ENCODE assay signal across 27 cellular contexts in genomic region chr13:59975807-59976445, GRCh38.
"Had no signal": no experiment of that assay in that cellular context is flagged by ENCODE, and none has a peak within 500 bp of the region (broad histone marks: within the 10 kb centered on the region; RNA-seq: fewer than 3 reads in every experiment).

No MANE protein-coding gene starts in this region.

- H3K27me3 ChIP-seq: colonic mucosa, esophagus muscularis mucosa, foreskin keratinocyte, gastroesophageal sphincter, heart left ventricle, hepatocyte, left lung, neural progenitor cell, stomach, thyroid gland had no signal

- H3K4me1 ChIP-seq: colonic mucosa, esophagus muscularis mucosa, foreskin keratinocyte, gastroesophageal sphincter, heart left ventricle, left lung, parathyroid adenoma, stomach, thyroid gland had no signal

- H3K9me3 Mint-ChIP-seq: dendritic cell treated with granulocyte-macrophage colony-stimulating factor and Interleukin-4, amounts not matched to agents 40 ng/mL and 50 ng/mL, for 4 days; naive thymus-derived CD4-positive, alpha-beta T cell; nephron; neural progenitor cell; stimulated activated effector memory CD8-positive, alpha-beta T cell treated with anti-CD3 and anti-CD28 coated beads, Interleukin-12 subunit alpha, Interleukin-12 subunit beta, amount 100 ng/mL, for 72 hours had no signal

- H3K36me3 Mint-ChIP-seq: neural progenitor cell; stimulated activated effector memory CD8-positive, alpha-beta T cell treated with anti-CD3 and anti-CD28 coated beads, Interleukin-12 subunit alpha, Interleukin-12 subunit beta, amount 100 ng/mL, for 72 hours had no signal

- FAIRE-seq: endothelial cell of umbilical vein, islet of Langerhans had no signal

- ATAC-seq: foreskin keratinocyte; gastroesophageal sphincter; heart left ventricle; left cardiac atrium; left lung; naive thymus-derived CD4-positive, alpha-beta T cell; sciatic nerve; stimulated activated effector memory CD8-positive, alpha-beta T cell treated with anti-CD3 and anti-CD28 coated beads, Interleukin-12 subunit alpha, Interleukin-12 subunit beta, amount 100 ng/mL, for 72 hours had no signal

- DNase-seq: colonic mucosa; effector CD8-positive, alpha-beta T cell; foreskin keratinocyte; heart left ventricle; left cardiac atrium; left lung; mesenchymal stem cell; midbrain; naive thymus-derived CD4-positive, alpha-beta T cell; stimulated activated CD4-positive, alpha-beta T cell treated with anti-CD3 and anti-CD28 coated beads, Interleukin-2, amount 100 ng/mL, for 24 hours; stimulated activated CD4-positive, alpha-beta T cell treated with anti-CD3 and anti-CD28 coated beads, Interleukin-4, amount 100 ng/mL, for 24 hours; stimulated activated naive CD4-positive, alpha-beta T cell treated with Interleukin-2 at 50 U/mL for 16 hours; stomach; thyroid gland; trophoblast cell had no signal

- H3K27me3 Mint-ChIP-seq: dendritic cell treated with granulocyte-macrophage colony-stimulating factor and Interleukin-4, amounts not matched to agents 40 ng/mL and 50 ng/mL, for 4 days; naive thymus-derived CD4-positive, alpha-beta T cell; progenitor cell of endocrine pancreas had no signal

- H3K4me2 ChIP-seq: hepatocyte, neural progenitor cell had no signal

- H2AFZ ChIP-seq: hepatocyte, neural progenitor cell, parathyroid adenoma had no signal

- H3K36me3 ChIP-seq: colonic mucosa, esophagus muscularis mucosa, gastroesophageal sphincter, heart left ventricle, left lung, neural progenitor cell, stomach, thyroid gland had no signal

- H3K4me1 Mint-ChIP-seq: nephron; neural progenitor cell; stimulated activated effector memory CD8-positive, alpha-beta T cell treated with anti-CD3 and anti-CD28 coated beads, Interleukin-12 subunit alpha, Interleukin-12 subunit beta, amount 100 ng/mL, for 72 hours had no signal

- H3K9me3 ChIP-seq: colonic mucosa, esophagus muscularis mucosa, gastroesophageal sphincter, heart left ventricle, left lung, stomach, thyroid gland had no signal

- H3K27ac ChIP-seq: colonic mucosa, esophagus muscularis mucosa, foreskin keratinocyte, gastroesophageal sphincter, heart left ventricle, hepatocyte, left lung, neural progenitor cell, parathyroid adenoma, stomach, thyroid gland had no signal

- H3K4me3 Mint-ChIP-seq: dendritic cell treated with granulocyte-macrophage colony-stimulating factor and Interleukin-4, amounts not matched to agents 40 ng/mL and 50 ng/mL, for 4 days; naive thymus-derived CD4-positive, alpha-beta T cell; nephron; neural progenitor cell; stimulated activated effector memory CD8-positive, alpha-beta T cell treated with anti-CD3 and anti-CD28 coated beads, Interleukin-12 subunit alpha, Interleukin-12 subunit beta, amount 100 ng/mL, for 72 hours had no signal

- H3K27ac Mint-ChIP-seq: dendritic cell treated with granulocyte-macrophage colony-stimulating factor and Interleukin-4, amounts not matched to agents 40 ng/mL and 50 ng/mL, for 4 days; naive thymus-derived CD4-positive, alpha-beta T cell; neural progenitor cell; progenitor cell of endocrine pancreas; stimulated activated effector memory CD8-positive, alpha-beta T cell treated with anti-CD3 and anti-CD28 coated beads, Interleukin-12 subunit alpha, Interleukin-12 subunit beta, amount 100 ng/mL, for 72 hours had no signal

- H3K79me2 ChIP-seq: hepatocyte, parathyroid adenoma had no signal

- H3K4me3 ChIP-seq: colonic mucosa, esophagus muscularis mucosa, gastroesophageal sphincter, heart left ventricle, hepatocyte, left lung, neural progenitor cell, stomach, thyroid gland had no signal

- H3K9ac ChIP-seq: neural progenitor cell, parathyroid adenoma had no signal
